14 cellular contexts compared by ENCODE assay signal in the genomic region with DNA sequence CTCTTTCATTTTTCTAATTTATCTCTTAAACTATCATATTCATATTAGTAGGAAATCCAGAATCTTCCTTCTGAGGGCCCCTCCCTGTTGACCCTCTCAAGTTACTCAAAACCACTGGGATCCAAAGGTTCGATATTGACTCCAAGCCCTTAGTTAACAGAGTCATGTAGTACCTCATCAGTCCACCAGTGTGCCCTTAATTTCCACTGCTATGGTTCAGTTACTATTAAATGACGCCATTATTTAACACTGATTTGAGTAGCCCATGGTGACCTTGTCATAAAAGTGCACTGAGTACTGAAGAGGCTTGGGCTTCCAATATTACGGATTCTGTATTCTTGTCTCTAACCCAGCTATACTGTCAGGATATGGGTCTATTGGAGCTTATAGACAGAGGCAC.
"Had no signal": no experiment of that assay in that cellular context is flagged by ENCODE, and none has a peak within 500 bp of the region (broad histone marks: within the 10 kb centered on the region; RNA-seq: fewer than 3 reads in every experiment).

No MANE protein-coding gene starts in this region.

- H3K27ac Mint-ChIP-seq: activated CD4-positive, alpha-beta memory T cell treated with anti-CD3 and anti-CD28 coated beads, Interleukin-2, amount 10 ng/mL, durations not matched to agents 7 days and 5 days; activated naive CD8-positive, alpha-beta T cell treated with anti-CD3 and anti-CD28 coated beads, Interleukin-2, amount 50 U/mL, for 24 hours had no signal

- ATAC-seq: activated naive CD8-positive, alpha-beta T cell treated with anti-CD3 and anti-CD28 coated beads, Interleukin-2, amount 50 U/mL, for 24 hours; heart left ventricle had no signal

- H3K27me3 ChIP-seq: neutrophil had no signal

- H2AFZ ChIP-seq: parathyroid adenoma had no signal

- H3K27ac ChIP-seq: epithelial cell of prostate, heart left ventricle, neutrophil, parathyroid adenoma had no signal

- DNase-seq: activated CD4-positive, alpha-beta memory T cell treated with anti-CD3 and anti-CD28 coated beads, Interleukin-2, amount 10 ng/mL, durations not matched to agents 7 days and 5 days; activated CD4-positive, alpha-beta T cell treated with anti-CD3 and anti-CD28 coated beads for 4 hours; activated CD8-positive, alpha-beta memory T cell treated with anti-CD3 and anti-CD28 coated beads, Interleukin-2, amount 50 U/mL, for 4 hours; activated naive CD8-positive, alpha-beta T cell treated with anti-CD3 and anti-CD28 coated beads, Interleukin-2, amount 50 U/mL, for 24 hours; aorta; cerebellar nuclear complex; effector memory CD4-positive, alpha-beta T cell; foreskin melanocyte; heart left ventricle; stimulated activated CD4-positive, alpha-beta T cell treated with anti-CD3 and anti-CD28 coated beads, Interleukin-1b, Interleukin-23, amount 100 ng/mL, for 48 hours; T-helper 2 cell had no signal

- H3K9me3 Mint-ChIP-seq: activated CD4-positive, alpha-beta memory T cell treated with anti-CD3 and anti-CD28 coated beads, Interleukin-2, amount 10 ng/mL, durations not matched to agents 7 days and 5 days; activated naive CD8-positive, alpha-beta T cell treated with anti-CD3 and anti-CD28 coated beads, Interleukin-2, amount 50 U/mL, for 24 hours had no signal

- H3K79me2 ChIP-seq: parathyroid adenoma had no signal

- H3K9me3 ChIP-seq: heart left ventricle, neutrophil had no signal

- H3K4me3 Mint-ChIP-seq: activated CD4-positive, alpha-beta memory T cell treated with anti-CD3 and anti-CD28 coated beads, Interleukin-2, amount 10 ng/mL, durations not matched to agents 7 days and 5 days; activated naive CD8-positive, alpha-beta T cell treated with anti-CD3 and anti-CD28 coated beads, Interleukin-2, amount 50 U/mL, for 24 hours had no signal

- H3K4me1 ChIP-seq: heart left ventricle, parathyroid adenoma had no signal

- H3K36me3 ChIP-seq: heart left ventricle, neutrophil had no signal

- H3K9ac ChIP-seq: parathyroid adenoma had no signal

- H3K4me3 ChIP-seq: heart left ventricle had no signal
